9 cellular contexts compared by ENCODE assay signal in the genomic region with DNA sequence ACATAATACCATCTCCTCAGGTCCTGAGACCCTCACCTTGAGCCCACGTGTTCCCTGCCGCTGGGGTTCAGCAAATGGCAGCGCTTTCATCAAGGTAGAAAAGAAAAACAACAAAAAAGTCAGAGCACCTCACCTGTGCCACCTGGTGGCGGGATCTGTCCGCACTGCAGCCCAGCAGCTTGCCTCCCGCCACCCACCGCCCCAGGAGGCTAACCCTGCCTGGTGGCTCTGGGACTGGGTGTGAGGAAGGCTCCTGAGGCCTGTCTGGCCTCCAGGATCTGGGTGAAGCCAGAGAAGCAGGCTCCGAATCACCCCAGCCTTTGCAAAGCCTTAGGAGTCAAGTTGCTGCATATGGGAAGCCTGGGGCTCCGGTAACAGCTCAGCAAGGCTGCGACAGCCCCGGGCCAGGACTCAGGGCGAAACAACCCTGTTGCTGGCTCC.
DNase-seq lines count a peak whose midpoint lies in the region; FAIRE-seq and TF ChIP-seq lines count a peak whose summit lies in the region.
"Had no signal": no experiment of that assay in that cellular context is flagged by ENCODE, and none has a peak within 500 bp of the region (broad histone marks: within the 10 kb centered on the region; RNA-seq: fewer than 3 reads in every experiment).

No MANE protein-coding gene starts in this region.

- POLR2A ChIA-PET in activated CD4-positive, alpha-beta memory T cell treated with anti-CD3 and anti-CD28 coated beads for 36 hours (lab: Charles Lee), result no interaction called here
- POLR2A ChIA-PET in activated CD4-positive, alpha-beta memory T cell treated with anti-CD3 and anti-CD28 coated beads, Interleukin-2, amount 10 ng/mL, durations not matched to agents 7 days and 5 days (lab: Charles Lee), result no interaction called here

- FAIRE-seq in small intestine (lab: Jason Lieb, UNC), result no peak

- no peak overlapping the region for H3K4me2 ChIP-seq in smooth muscle cell

- no peaks in the 10 kb centered on the region; the same call in 1 of the 2 replicates for H3K27me3 ChIP-seq in MG63
- no peaks in the 10 kb centered on the region for H3K27me3 ChIP-seq in smooth muscle cell (ENCODE audit: low read depth)
- no peaks in the 10 kb centered on the region for H3K27me3 ChIP-seq in small intestine (ENCODE audit: control insufficient read depth in 2 of 2, insufficient read depth in 2 of 2, low read length in 2 of 2)

- H3K36me3 Mint-ChIP-seq in activated CD4-positive, alpha-beta memory T cell treated with anti-CD3 and anti-CD28 coated beads for 36 hours, result no peaks in the 10 kb centered on the region
- no peaks in the 10 kb centered on the region for H3K36me3 Mint-ChIP-seq in activated CD4-positive, alpha-beta memory T cell treated with anti-CD3 and anti-CD28 coated beads, Interleukin-2, amount 10 ng/mL, durations not matched to agents 7 days and 5 days (ENCODE audit: low read depth)
- H3K36me3 Mint-ChIP-seq: activated naive CD4-positive, alpha-beta T cell treated with anti-CD3 and anti-CD28 coated beads, Interleukin-2, amount 50 U/mL, for 24 hours had no signal

- no peak overlapping the region for H3K27ac ChIP-seq in smooth muscle cell (ENCODE audit: low read depth)
- no peak overlapping the region for H3K27ac ChIP-seq in small intestine (ENCODE audit: low read depth in 1 of 2, low read length in 1 of 2)

- peak; percentile 55 for TF ChIP-seq CTCF in smooth muscle cell (IDR thresholded peaks at IDR 0.05; ENCODE audit: borderline replicate concordance, insufficient read depth, poor library complexity, severe bottlenecking)

- 66% methylated on average over 12 of the region's 12 CpGs for WGBS in smooth muscle cell (ENCODE audit: low lambda C conversion rate)
- WGBS in small intestine, 3 donors, result 45 to 52% (median 46%) methylated on average over 12 of the region's 12 CpGs

- H3K9ac ChIP-seq in smooth muscle cell (ENCODE audit: low read depth), result no peak overlapping the region

- peaks cover 9% of the 10 kb centered on the region for H3K9me3 Mint-ChIP-seq in activated CD4-positive, alpha-beta memory T cell treated with anti-CD3 and anti-CD28 coated beads for 36 hours
- H3K9me3 Mint-ChIP-seq in activated CD4-positive, alpha-beta memory T cell treated with anti-CD3 and anti-CD28 coated beads, Interleukin-2, amount 10 ng/mL, durations not matched to agents 7 days and 5 days, result peaks cover 4% of the 10 kb centered on the region

- H3K4me1 Mint-ChIP-seq in activated CD4-positive, alpha-beta memory T cell treated with anti-CD3 and anti-CD28 coated beads for 36 hours (ENCODE audit: low read depth), result no peaks in the 10 kb centered on the region
- H3K4me1 Mint-ChIP-seq in activated CD4-positive, alpha-beta memory T cell treated with anti-CD3 and anti-CD28 coated beads, Interleukin-2, amount 10 ng/mL, durations not matched to agents 7 days and 5 days, result no peaks in the 10 kb centered on the region
- H3K4me1 Mint-ChIP-seq: activated naive CD4-positive, alpha-beta T cell treated with anti-CD3 and anti-CD28 coated beads, Interleukin-2, amount 50 U/mL, for 24 hours had no signal

- DNase-seq in activated CD4-positive, alpha-beta memory T cell treated with anti-CD3 and anti-CD28 coated beads for 36 hours, result peak; percentile 22
- no peak for DNase-seq in activated CD4-positive, alpha-beta memory T cell treated with anti-CD3 and anti-CD28 coated beads, Interleukin-2, amount 10 ng/mL, durations not matched to agents 7 days and 5 days
- DNase-seq in MG63 (peak; percentile 11), dermis blood vessel endothelial cell (peak; percentile 19), smooth muscle cell (lab: John Stamatoyannopoulos, UW; ENCODE audit: unreplicated experiment) (no peak), small intestine (no peak), NCI-H1436 treated with DMSO at 0.1 percent for 48 hours (lab: John Stamatoyannopoulos, UW) (no peak)
- no peak for DNase-seq in activated effector memory CD4-positive, alpha-beta T cell treated with anti-CD3 and anti-CD28 coated beads, Interleukin-2, amount 50 U/mL, for 16 hours

- intact Hi-C loops in activated CD4-positive, alpha-beta memory T cell treated with anti-CD3 and anti-CD28 coated beads for 36 hours (cut with micrococcal nuclease), result no loop called here

- no peaks in the 10 kb centered on the region for H3K36me3 ChIP-seq in MG63
- no peaks in the 10 kb centered on the region for H3K36me3 ChIP-seq in smooth muscle cell (ENCODE audit: low read depth)
- H3K36me3 ChIP-seq in small intestine (ENCODE audit: control insufficient read depth in 2 of 2, insufficient read depth in 2 of 2, low read length in 2 of 2), result no peaks in the 10 kb centered on the region

- H3F3A ChIP-seq in smooth muscle cell (ENCODE audit: low read depth), result no peaks in the 10 kb centered on the region

- H3K4me1 ChIP-seq in smooth muscle cell (ENCODE audit: low read depth), result no peaks in the 10 kb centered on the region
- H3K4me1 ChIP-seq in small intestine (ENCODE audit: control insufficient read depth in 2 of 2, insufficient read depth in 1 of 2, low read depth in 1 of 2, low read length in 1 of 2), result no peaks in the 10 kb centered on the region

- H3K27me3 Mint-ChIP-seq in activated CD4-positive, alpha-beta memory T cell treated with anti-CD3 and anti-CD28 coated beads for 36 hours, result no peaks in the 10 kb centered on the region
- H3K27me3 Mint-ChIP-seq in activated CD4-positive, alpha-beta memory T cell treated with anti-CD3 and anti-CD28 coated beads, Interleukin-2, amount 10 ng/mL, durations not matched to agents 7 days and 5 days, result no peaks in the 10 kb centered on the region

- no peak overlapping the region for H3K27ac Mint-ChIP-seq in activated CD4-positive, alpha-beta memory T cell treated with anti-CD3 and anti-CD28 coated beads for 36 hours
- H3K27ac Mint-ChIP-seq in activated CD4-positive, alpha-beta memory T cell treated with anti-CD3 and anti-CD28 coated beads, Interleukin-2, amount 10 ng/mL, durations not matched to agents 7 days and 5 days, result no peak overlapping the region
- H3K27ac Mint-ChIP-seq: activated naive CD4-positive, alpha-beta T cell treated with anti-CD3 and anti-CD28 coated beads, Interleukin-2, amount 50 U/mL, for 24 hours had no signal

- CTCF ChIA-PET in activated CD4-positive, alpha-beta memory T cell treated with anti-CD3 and anti-CD28 coated beads for 36 hours (lab: Charles Lee), result interaction anchor here (1.1 to 4.0 kb wide), 2 partner anchors 445 to 447 kb away, joined by 3 to 21 read pairs; no protein-coding TSS in a partner anchor
- CTCF ChIA-PET in activated CD4-positive, alpha-beta memory T cell treated with anti-CD3 and anti-CD28 coated beads, Interleukin-2, amount 10 ng/mL, durations not matched to agents 7 days and 5 days (lab: Charles Lee), result interaction anchor here (1.0 to 2.1 kb wide), 2 partner anchors 9 to 445 kb away, joined by 3 to 10 read pairs; no protein-coding TSS in a partner anchor

- H3K9me3 ChIP-seq in MG63 (0 out of 2 replicates have a peak, but pooled peaks cover 2% of the 10 kb centered on the region), smooth muscle cell (replicated peaks; ENCODE audit: low read depth) (no peaks in the 10 kb centered on the region), small intestine (ENCODE audit: control insufficient read depth, low read depth) (no peaks in the 10 kb centered on the region)

- no peak overlapping the region for H2AFZ ChIP-seq in smooth muscle cell (ENCODE audit: low read depth)

- no peaks in the 10 kb centered on the region for H4K20me1 ChIP-seq in smooth muscle cell (ENCODE audit: low read depth)

- H3K79me2 ChIP-seq in smooth muscle cell (ENCODE audit: low read depth), result no peaks in the 10 kb centered on the region

- H3K4me3 Mint-ChIP-seq in activated CD4-positive, alpha-beta memory T cell treated with anti-CD3 and anti-CD28 coated beads for 36 hours, result no peak overlapping the region
- no peak overlapping the region for H3K4me3 Mint-ChIP-seq in activated CD4-positive, alpha-beta memory T cell treated with anti-CD3 and anti-CD28 coated beads, Interleukin-2, amount 10 ng/mL, durations not matched to agents 7 days and 5 days
- H3K4me3 Mint-ChIP-seq: activated naive CD4-positive, alpha-beta T cell treated with anti-CD3 and anti-CD28 coated beads, Interleukin-2, amount 50 U/mL, for 24 hours had no signal

- no peak overlapping the region for H3K4me3 ChIP-seq in MG63
- no peak overlapping the region for H3K4me3 ChIP-seq in smooth muscle cell
- H3K4me3 ChIP-seq in small intestine (ENCODE audit: low read depth in 1 of 2, low read length in 2 of 2), result no peak overlapping the region

Comparison
In these comparisons a context has a peak if more than half of its experiments do, and no peak if none do; other contexts are left out.
1. DNase-seq: peak in activated CD4-positive, alpha-beta memory T cell treated with anti-CD3 and anti-CD28 coated beads for 36 hours (single experiment), MG63 (single experiment) and dermis blood vessel endothelial cell (single experiment); none in activated CD4-positive, alpha-beta memory T cell treated with anti-CD3 and anti-CD28 coated beads, Interleukin-2, amount 10 ng/mL, durations not matched to agents 7 days and 5 days (single experiment), smooth muscle cell (single experiment), small intestine (single experiment), NCI-H1436 treated with DMSO at 0.1 percent for 48 hours (single experiment) and activated effector memory CD4-positive, alpha-beta T cell treated with anti-CD3 and anti-CD28 coated beads, Interleukin-2, amount 50 U/mL, for 16 hours (single experiment).